Comparison of ENCODE assay signal across 1 cellular context in the genomic region with DNA sequence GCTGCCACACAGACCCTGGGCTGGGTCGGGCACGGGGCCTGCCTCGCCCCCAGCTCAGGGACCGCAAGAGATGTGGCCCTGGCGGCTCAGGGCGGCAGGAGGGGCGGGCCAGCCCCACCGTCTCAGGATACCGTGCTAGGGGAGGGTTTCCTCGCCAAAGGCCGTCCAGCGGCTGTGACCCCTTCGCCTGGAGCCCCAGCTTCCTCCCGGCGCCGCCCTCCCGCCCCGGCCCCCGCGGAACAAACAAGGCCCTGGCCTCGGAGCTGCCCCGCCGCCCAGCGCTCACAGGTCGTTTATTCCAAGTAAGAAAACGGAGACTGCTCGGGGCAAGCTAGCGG.
TF ChIP-seq lines count a peak whose summit lies in the region.

No MANE protein-coding gene starts in this region.

TF ChIP-seq in HepG2, 621 proteins besides CTCF, POLR2A, EP300 and RAD21 (continues in another document):
- TF ChIP-seq, protein P1, sequence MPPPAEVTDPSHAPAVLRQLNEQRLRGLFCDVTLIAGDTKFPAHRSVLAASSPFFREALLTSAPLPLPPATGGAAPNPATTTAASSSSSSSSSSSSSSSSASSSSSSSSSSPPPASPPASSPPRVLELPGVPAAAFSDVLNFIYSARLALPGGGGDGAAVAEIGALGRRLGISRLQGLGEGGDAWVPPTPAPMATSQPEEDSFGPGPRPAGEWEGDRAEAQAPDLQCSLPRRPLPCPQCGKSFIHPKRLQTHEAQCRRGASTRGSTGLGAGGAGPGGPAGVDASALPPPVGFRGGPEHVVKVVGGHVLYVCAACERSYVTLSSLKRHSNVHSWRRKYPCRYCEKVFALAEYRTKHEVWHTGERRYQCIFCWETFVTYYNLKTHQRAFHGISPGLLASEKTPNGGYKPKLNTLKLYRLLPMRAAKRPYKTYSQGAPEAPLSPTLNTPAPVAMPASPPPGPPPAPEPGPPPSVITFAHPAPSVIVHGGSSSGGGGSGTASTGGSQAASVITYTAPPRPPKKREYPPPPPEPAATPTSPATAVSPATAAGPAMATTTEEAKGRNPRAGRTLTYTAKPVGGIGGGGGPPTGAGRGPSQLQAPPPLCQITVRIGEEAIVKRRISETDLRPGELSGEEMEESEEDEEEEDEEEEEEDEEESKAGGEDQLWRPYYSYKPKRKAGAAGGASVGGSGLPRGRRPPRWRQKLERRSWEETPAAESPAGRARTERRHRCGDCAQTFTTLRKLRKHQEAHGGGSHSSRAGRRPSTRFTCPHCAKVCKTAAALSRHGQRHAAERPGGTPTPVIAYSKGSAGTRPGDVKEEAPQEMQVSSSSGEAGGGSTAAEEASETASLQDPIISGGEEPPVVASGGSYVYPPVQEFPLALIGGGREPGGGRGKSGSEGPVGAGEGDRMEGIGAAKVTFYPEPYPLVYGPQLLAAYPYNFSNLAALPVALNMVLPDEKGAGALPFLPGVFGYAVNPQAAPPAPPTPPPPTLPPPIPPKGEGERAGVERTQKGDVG (CRISPR knock-in tag; IDR thresholded peaks at IDR 0.05; ENCODE audit: borderline replicate concordance), result peak; percentile 2; the same call in 1 of the 2 replicates
- no peak for TF ChIP-seq TP53 (CRISPR knock-in tag; conservative IDR thresholded peaks at IDR 0.05)
- TF ChIP-seq JUND (CRISPR knock-in tag; IDR thresholded peaks at IDR 0.05), result no peak
- no peak for TF ChIP-seq CEBPB (IDR thresholded peaks at IDR 0.05; ENCODE audit: borderline replicate concordance, low read depth, low read length)
- no peak for TF ChIP-seq TEAD2 (CRISPR knock-in tag; IDR thresholded peaks at IDR 0.05)
- TF ChIP-seq, protein P2, sequence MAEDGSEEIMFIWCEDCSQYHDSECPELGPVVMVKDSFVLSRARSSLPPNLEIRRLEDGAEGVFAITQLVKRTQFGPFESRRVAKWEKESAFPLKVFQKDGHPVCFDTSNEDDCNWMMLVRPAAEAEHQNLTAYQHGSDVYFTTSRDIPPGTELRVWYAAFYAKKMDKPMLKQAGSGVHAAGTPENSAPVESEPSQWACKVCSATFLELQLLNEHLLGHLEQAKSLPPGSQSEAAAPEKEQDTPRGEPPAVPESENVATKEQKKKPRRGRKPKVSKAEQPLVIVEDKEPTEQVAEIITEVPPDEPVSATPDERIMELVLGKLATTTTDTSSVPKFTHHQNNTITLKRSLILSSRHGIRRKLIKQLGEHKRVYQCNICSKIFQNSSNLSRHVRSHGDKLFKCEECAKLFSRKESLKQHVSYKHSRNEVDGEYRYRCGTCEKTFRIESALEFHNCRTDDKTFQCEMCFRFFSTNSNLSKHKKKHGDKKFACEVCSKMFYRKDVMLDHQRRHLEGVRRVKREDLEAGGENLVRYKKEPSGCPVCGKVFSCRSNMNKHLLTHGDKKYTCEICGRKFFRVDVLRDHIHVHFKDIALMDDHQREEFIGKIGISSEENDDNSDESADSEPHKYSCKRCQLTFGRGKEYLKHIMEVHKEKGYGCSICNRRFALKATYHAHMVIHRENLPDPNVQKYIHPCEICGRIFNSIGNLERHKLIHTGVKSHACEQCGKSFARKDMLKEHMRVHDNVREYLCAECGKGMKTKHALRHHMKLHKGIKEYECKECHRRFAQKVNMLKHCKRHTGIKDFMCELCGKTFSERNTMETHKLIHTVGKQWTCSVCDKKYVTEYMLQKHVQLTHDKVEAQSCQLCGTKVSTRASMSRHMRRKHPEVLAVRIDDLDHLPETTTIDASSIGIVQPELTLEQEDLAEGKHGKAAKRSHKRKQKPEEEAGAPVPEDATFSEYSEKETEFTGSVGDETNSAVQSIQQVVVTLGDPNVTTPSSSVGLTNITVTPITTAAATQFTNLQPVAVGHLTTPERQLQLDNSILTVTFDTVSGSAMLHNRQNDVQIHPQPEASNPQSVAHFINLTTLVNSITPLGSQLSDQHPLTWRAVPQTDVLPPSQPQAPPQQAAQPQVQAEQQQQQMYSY (CRISPR knock-in tag; IDR thresholded peaks at IDR 0.05), result no peak
- 0 out of 2 replicates have a peak, but pooled peaks have one; percentile 11 for TF ChIP-seq ZNF558 (CRISPR knock-in tag; IDR thresholded peaks at IDR 0.05; ENCODE audit: borderline replicate concordance)
- 0 out of 2 replicates have a peak, but pooled peaks have one; percentile 27 for TF ChIP-seq ZSCAN29 (CRISPR knock-in tag; conservative IDR thresholded peaks at IDR 0.05)
- 0 out of 2 replicates have a peak, but pooled peaks have one; percentile 4 for TF ChIP-seq NFKB2 (CRISPR knock-in tag; IDR thresholded peaks at IDR 0.05; ENCODE audit: borderline replicate concordance)
- no peak for TF ChIP-seq NR2C2 (CRISPR knock-in tag; IDR thresholded peaks at IDR 0.05; ENCODE audit: borderline replicate concordance)
- TF ChIP-seq, protein P3, sequence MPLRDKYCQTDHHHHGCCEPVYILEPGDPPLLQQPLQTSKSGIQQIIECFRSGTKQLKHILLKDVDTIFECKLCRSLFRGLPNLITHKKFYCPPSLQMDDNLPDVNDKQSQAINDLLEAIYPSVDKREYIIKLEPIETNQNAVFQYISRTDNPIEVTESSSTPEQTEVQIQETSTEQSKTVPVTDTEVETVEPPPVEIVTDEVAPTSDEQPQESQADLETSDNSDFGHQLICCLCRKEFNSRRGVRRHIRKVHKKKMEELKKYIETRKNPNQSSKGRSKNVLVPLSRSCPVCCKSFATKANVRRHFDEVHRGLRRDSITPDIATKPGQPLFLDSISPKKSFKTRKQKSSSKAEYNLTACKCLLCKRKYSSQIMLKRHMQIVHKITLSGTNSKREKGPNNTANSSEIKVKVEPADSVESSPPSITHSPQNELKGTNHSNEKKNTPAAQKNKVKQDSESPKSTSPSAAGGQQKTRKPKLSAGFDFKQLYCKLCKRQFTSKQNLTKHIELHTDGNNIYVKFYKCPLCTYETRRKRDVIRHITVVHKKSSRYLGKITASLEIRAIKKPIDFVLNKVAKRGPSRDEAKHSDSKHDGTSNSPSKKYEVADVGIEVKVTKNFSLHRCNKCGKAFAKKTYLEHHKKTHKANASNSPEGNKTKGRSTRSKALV (CRISPR knock-in tag; IDR thresholded peaks at IDR 0.05), result 0 out of 2 replicates have a peak, but pooled peaks have one; percentile 41
- no peak for TF ChIP-seq KDM5A (IDR thresholded peaks at IDR 0.05; ENCODE audit: borderline replicate concordance, low read length)
- no peak for TF ChIP-seq ZBTB20 (CRISPR knock-in tag; IDR thresholded peaks at IDR 0.05; ENCODE audit: borderline replicate concordance, low read depth)
- no peak for TF ChIP-seq KMT2A (CRISPR knock-in tag; IDR thresholded peaks at IDR 0.05)
- TF ChIP-seq HDAC6 (IDR thresholded peaks at IDR 0.05; ENCODE audit: low read depth, low read length), result no peak
- TF ChIP-seq ETV6 (CRISPR knock-in tag; conservative IDR thresholded peaks at IDR 0.05), result no peak
- TF ChIP-seq, protein P4, sequence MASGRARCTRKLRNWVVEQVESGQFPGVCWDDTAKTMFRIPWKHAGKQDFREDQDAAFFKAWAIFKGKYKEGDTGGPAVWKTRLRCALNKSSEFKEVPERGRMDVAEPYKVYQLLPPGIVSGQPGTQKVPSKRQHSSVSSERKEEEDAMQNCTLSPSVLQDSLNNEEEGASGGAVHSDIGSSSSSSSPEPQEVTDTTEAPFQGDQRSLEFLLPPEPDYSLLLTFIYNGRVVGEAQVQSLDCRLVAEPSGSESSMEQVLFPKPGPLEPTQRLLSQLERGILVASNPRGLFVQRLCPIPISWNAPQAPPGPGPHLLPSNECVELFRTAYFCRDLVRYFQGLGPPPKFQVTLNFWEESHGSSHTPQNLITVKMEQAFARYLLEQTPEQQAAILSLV (CRISPR knock-in tag; IDR thresholded peaks at IDR 0.05; ENCODE audit: borderline replicate concordance), result 0 out of 2 replicates have a peak, but pooled peaks have one; percentile 48
- TF ChIP-seq BCL6 (CRISPR knock-in tag; IDR thresholded peaks at IDR 0.05), result no peak
- TF ChIP-seq DR1 (CRISPR knock-in tag; IDR thresholded peaks at IDR 0.05), result no peak
- no peak for TF ChIP-seq NRL (CRISPR knock-in tag; IDR thresholded peaks at IDR 0.05; ENCODE audit: borderline replicate concordance)
- no peak for TF ChIP-seq HNRNPK (IDR thresholded peaks at IDR 0.05; ENCODE audit: low read depth, low read length, poor library complexity, severe bottlenecking)
- TF ChIP-seq, protein P5, sequence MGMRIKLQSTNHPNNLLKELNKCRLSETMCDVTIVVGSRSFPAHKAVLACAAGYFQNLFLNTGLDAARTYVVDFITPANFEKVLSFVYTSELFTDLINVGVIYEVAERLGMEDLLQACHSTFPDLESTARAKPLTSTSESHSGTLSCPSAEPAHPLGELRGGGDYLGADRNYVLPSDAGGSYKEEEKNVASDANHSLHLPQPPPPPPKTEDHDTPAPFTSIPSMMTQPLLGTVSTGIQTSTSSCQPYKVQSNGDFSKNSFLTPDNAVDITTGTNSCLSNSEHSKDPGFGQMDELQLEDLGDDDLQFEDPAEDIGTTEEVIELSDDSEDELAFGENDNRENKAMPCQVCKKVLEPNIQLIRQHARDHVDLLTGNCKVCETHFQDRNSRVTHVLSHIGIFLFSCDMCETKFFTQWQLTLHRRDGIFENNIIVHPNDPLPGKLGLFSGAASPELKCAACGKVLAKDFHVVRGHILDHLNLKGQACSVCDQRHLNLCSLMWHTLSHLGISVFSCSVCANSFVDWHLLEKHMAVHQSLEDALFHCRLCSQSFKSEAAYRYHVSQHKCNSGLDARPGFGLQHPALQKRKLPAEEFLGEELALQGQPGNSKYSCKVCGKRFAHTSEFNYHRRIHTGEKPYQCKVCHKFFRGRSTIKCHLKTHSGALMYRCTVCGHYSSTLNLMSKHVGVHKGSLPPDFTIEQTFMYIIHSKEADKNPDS (CRISPR knock-in tag; IDR thresholded peaks at IDR 0.05), result peak; percentile 54; the same call in 1 of the 2 replicates
- TF ChIP-seq ZBTB38 (CRISPR knock-in tag; IDR thresholded peaks at IDR 0.05), result peak; percentile 90
- TF ChIP-seq, protein P6, sequence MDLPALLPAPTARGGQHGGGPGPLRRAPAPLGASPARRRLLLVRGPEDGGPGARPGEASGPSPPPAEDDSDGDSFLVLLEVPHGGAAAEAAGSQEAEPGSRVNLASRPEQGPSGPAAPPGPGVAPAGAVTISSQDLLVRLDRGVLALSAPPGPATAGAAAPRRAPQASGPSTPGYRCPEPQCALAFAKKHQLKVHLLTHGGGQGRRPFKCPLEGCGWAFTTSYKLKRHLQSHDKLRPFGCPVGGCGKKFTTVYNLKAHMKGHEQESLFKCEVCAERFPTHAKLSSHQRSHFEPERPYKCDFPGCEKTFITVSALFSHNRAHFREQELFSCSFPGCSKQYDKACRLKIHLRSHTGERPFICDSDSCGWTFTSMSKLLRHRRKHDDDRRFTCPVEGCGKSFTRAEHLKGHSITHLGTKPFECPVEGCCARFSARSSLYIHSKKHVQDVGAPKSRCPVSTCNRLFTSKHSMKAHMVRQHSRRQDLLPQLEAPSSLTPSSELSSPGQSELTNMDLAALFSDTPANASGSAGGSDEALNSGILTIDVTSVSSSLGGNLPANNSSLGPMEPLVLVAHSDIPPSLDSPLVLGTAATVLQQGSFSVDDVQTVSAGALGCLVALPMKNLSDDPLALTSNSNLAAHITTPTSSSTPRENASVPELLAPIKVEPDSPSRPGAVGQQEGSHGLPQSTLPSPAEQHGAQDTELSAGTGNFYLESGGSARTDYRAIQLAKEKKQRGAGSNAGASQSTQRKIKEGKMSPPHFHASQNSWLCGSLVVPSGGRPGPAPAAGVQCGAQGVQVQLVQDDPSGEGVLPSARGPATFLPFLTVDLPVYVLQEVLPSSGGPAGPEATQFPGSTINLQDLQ (CRISPR knock-in tag; IDR thresholded peaks at IDR 0.05), result 0 out of 2 replicates have a peak, but pooled peaks have one; percentile 16
- TF ChIP-seq NR2F1 (CRISPR knock-in tag; IDR thresholded peaks at IDR 0.05), result no peak
- no peak for TF ChIP-seq ZNF17 (CRISPR knock-in tag; IDR thresholded peaks at IDR 0.05)
- no peak for TF ChIP-seq NFYC (CRISPR knock-in tag; IDR thresholded peaks at IDR 0.05)
- TF ChIP-seq ZNF83 (CRISPR knock-in tag; IDR thresholded peaks at IDR 0.05; ENCODE audit: borderline replicate concordance), result 0 out of 2 replicates have a peak, but pooled peaks have one; percentile 33
- TF ChIP-seq FOSL2 (CRISPR knock-in tag; IDR thresholded peaks at IDR 0.05), result no peak
- no peak for TF ChIP-seq ZMYM2 (CRISPR knock-in tag; IDR thresholded peaks at IDR 0.05)
- TF ChIP-seq ZNF607 (CRISPR knock-in tag; IDR thresholded peaks at IDR 0.05; ENCODE audit: borderline replicate concordance), result 0 out of 2 replicates have a peak, but pooled peaks have one; percentile 56
- TF ChIP-seq ZNF343 (CRISPR knock-in tag; IDR thresholded peaks at IDR 0.05), result no peak
- no peak for TF ChIP-seq POLR2AphosphoS2 (IDR thresholded peaks at IDR 0.05; ENCODE audit: low read depth, low read length)
- 0 out of 2 replicates have a peak, but pooled peaks have one; percentile 20 for TF ChIP-seq EEA1 (CRISPR knock-in tag; IDR thresholded peaks at IDR 0.05; ENCODE audit: borderline replicate concordance)
- peak; percentile 20; the same call in 1 of the 2 replicates for TF ChIP-seq RXRA (CRISPR knock-in tag; IDR thresholded peaks at IDR 0.05)
- TF ChIP-seq DPF2 (CRISPR knock-in tag; IDR thresholded peaks at IDR 0.05; ENCODE audit: borderline replicate concordance, low read depth), result no peak
- no peak for TF ChIP-seq ATRX (CRISPR knock-in tag; IDR thresholded peaks at IDR 0.05; ENCODE audit: borderline replicate concordance)
- TF ChIP-seq, protein P7, sequence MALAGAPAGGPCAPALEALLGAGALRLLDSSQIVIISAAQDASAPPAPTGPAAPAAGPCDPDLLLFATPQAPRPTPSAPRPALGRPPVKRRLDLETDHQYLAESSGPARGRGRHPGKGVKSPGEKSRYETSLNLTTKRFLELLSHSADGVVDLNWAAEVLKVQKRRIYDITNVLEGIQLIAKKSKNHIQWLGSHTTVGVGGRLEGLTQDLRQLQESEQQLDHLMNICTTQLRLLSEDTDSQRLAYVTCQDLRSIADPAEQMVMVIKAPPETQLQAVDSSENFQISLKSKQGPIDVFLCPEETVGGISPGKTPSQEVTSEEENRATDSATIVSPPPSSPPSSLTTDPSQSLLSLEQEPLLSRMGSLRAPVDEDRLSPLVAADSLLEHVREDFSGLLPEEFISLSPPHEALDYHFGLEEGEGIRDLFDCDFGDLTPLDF (CRISPR knock-in tag; IDR thresholded peaks at IDR 0.05), result no peak
- peak; percentile 22; the same call in 1 of the 2 replicates for TF ChIP-seq AKAP8 (CRISPR knock-in tag; IDR thresholded peaks at IDR 0.05)
- TF ChIP-seq ATM (IDR thresholded peaks at IDR 0.05; ENCODE audit: borderline replicate concordance), result no peak
- TF ChIP-seq, protein P8, sequence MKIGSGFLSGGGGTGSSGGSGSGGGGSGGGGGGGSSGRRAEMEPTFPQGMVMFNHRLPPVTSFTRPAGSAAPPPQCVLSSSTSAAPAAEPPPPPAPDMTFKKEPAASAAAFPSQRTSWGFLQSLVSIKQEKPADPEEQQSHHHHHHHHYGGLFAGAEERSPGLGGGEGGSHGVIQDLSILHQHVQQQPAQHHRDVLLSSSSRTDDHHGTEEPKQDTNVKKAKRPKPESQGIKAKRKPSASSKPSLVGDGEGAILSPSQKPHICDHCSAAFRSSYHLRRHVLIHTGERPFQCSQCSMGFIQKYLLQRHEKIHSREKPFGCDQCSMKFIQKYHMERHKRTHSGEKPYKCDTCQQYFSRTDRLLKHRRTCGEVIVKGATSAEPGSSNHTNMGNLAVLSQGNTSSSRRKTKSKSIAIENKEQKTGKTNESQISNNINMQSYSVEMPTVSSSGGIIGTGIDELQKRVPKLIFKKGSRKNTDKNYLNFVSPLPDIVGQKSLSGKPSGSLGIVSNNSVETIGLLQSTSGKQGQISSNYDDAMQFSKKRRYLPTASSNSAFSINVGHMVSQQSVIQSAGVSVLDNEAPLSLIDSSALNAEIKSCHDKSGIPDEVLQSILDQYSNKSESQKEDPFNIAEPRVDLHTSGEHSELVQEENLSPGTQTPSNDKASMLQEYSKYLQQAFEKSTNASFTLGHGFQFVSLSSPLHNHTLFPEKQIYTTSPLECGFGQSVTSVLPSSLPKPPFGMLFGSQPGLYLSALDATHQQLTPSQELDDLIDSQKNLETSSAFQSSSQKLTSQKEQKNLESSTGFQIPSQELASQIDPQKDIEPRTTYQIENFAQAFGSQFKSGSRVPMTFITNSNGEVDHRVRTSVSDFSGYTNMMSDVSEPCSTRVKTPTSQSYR (CRISPR knock-in tag; IDR thresholded peaks at IDR 0.05; ENCODE audit: borderline replicate concordance), result no peak
- peak; percentile 23; the same call in 1 of the 2 replicates for TF ChIP-seq ZNF772 (CRISPR knock-in tag; IDR thresholded peaks at IDR 0.05)
- TF ChIP-seq ZNF567 (CRISPR knock-in tag; IDR thresholded peaks at IDR 0.05; ENCODE audit: borderline replicate concordance), result no peak
